ENCODE assay signal across 25 cellular contexts in genomic region chr19:20365146-20365545, GRCh38.
DNase-seq lines count a peak whose midpoint lies in the region; FAIRE-seq and TF ChIP-seq lines count a peak whose summit lies in the region.
"Had no signal": no experiment of that assay in that cellular context is flagged by ENCODE, and none has a peak within 500 bp of the region (broad histone marks: within the 10 kb centered on the region; RNA-seq: fewer than 3 reads in every experiment).

No MANE protein-coding gene starts in this region.

- H3K4ac ChIP-seq in mesenchymal stem cell (ENCODE audit: low read depth in 1 of 2, low read length in 2 of 2), result no peak overlapping the region

- H3K18ac ChIP-seq in mesenchymal stem cell (ENCODE audit: low read depth in 1 of 2, low read length in 2 of 2), result no peak overlapping the region

- DNase-seq in EL (peak; percentile 24), RPMI7951 (ENCODE audit: low read depth) (peak; percentile 9), mesenchymal stem cell (no peak), retinal pigment epithelial cell (ENCODE audit: low read depth) (peak; percentile 25), progenitor cell of endocrine pancreas (ENCODE audit: low spot score, unreplicated experiment) (no peak), GF-D8 (lab: John Stamatoyannopoulos, UW) (no peak), GM19239 (ENCODE audit: insufficient read length, low spot score) (no peak), immature natural killer cell (no peak)
- DNase-seq: CD4-positive, CD25-positive, alpha-beta regulatory T cell; DMS79 treated with DMSO at 0.1 percent for 48 hours; NCI-H1092 treated with DMSO at 0.1 percent for 48 hours; NCI-H1436 treated with DMSO at 0.1 percent for 48 hours; NCI-H1930; NCI-H2227 treated with DMSO at 0.1 percent for 48 hours; NCI-H524; NCI-H774 had no signal

- H3K79me1 ChIP-seq in mesenchymal stem cell (replicated peaks; ENCODE audit: low read length, poor library complexity, severe bottlenecking), result no peaks in the 10 kb centered on the region

- H3K14ac ChIP-seq in mesenchymal stem cell (ENCODE audit: low read length in 2 of 2), result no peak overlapping the region

- H3K27me3 ChIP-seq in mesenchymal stem cell (ENCODE audit: control insufficient read depth in 1 of 2, insufficient read depth in 1 of 2, low read length in 2 of 2), result no peaks in the 10 kb centered on the region
- H3K27me3 ChIP-seq: SJSA1 had no signal

- WGBS in mesenchymal stem cell, result 31% methylated on average over 6 of the region's 6 CpGs

- H2BK120ac ChIP-seq in mesenchymal stem cell (ENCODE audit: low read depth, low read length), result no peak overlapping the region

- no peak overlapping the region for H3K9ac ChIP-seq in mesenchymal stem cell (ENCODE audit: low read length)

- H3K36me3 ChIP-seq in mesenchymal stem cell (ENCODE audit: control insufficient read depth in 1 of 2, insufficient read depth in 2 of 2, low read depth in 1 of 2, low read length in 2 of 2), result no peaks in the 10 kb centered on the region
- H3K36me3 ChIP-seq: HAP-1, SJSA1 had no signal

- no peak overlapping the region for H3K4me2 ChIP-seq in mesenchymal stem cell (ENCODE audit: low read length, poor library complexity, severe bottlenecking)
- H3K4me2 ChIP-seq: A549, GM23338 had no signal

- no peak overlapping the region for H4K8ac ChIP-seq in mesenchymal stem cell (ENCODE audit: low read length)

- H3K23ac ChIP-seq in mesenchymal stem cell (ENCODE audit: low read length in 2 of 2), result no peak overlapping the region

- peaks cover 56% of the 10 kb centered on the region for H3K9me3 ChIP-seq in mesenchymal stem cell (ENCODE audit: control insufficient read depth, low read length)
- H3K9me3 ChIP-seq: A549, HAP-1 had no signal

- H3K36me3 Mint-ChIP-seq in progenitor cell of endocrine pancreas (ENCODE audit: insufficient read depth), result no peaks in the 10 kb centered on the region
- peaks cover 0 to 3% (median 0%) of the 10 kb centered on the region in 3 donors for H3K36me3 Mint-ChIP-seq in immature natural killer cell
- H3K36me3 Mint-ChIP-seq: CD4-positive, CD25-positive, alpha-beta regulatory T cell had no signal

- peak overlapping the region; percentile 44 for H2BK5ac ChIP-seq in mesenchymal stem cell (ENCODE audit: low read depth, low read length, poor library complexity, severe bottlenecking)

- H3K9me3 Mint-ChIP-seq in progenitor cell of endocrine pancreas (ENCODE audit: low read depth) (no peaks in the 10 kb centered on the region), immature natural killer cell (peaks cover 3 to 26% (median 17%) of the 10 kb centered on the region in 6 donors)
- H3K9me3 Mint-ChIP-seq: GM23338 had no signal

- H2BK12ac ChIP-seq in mesenchymal stem cell (ENCODE audit: low read length in 2 of 2), result no peak overlapping the region

- peaks cover 35% of the 10 kb centered on the region for H3K4me1 Mint-ChIP-seq in progenitor cell of endocrine pancreas (ENCODE audit: low read depth)
- H3K4me1 Mint-ChIP-seq in immature natural killer cell, result no peaks in the 10 kb centered on the region
- H3K4me1 Mint-ChIP-seq: B cell had no signal

- H3K27me3 Mint-ChIP-seq in progenitor cell of endocrine pancreas (no peaks in the 10 kb centered on the region), immature natural killer cell (ENCODE audit: low read depth in 3 of 3) (peaks cover 0 to 4% (median 4%) of the 10 kb centered on the region in 3 donors)
- H3K27me3 Mint-ChIP-seq: B cell; CD4-positive, CD25-positive, alpha-beta regulatory T cell had no signal

- H3K4me1 ChIP-seq in mesenchymal stem cell (ENCODE audit: control insufficient read depth, insufficient read depth, low read depth, low read length), result no peaks in the 10 kb centered on the region
- H3K4me1 ChIP-seq: A549, HAP-1, SJSA1 had no signal

- no peak overlapping the region for H2BK15ac ChIP-seq in mesenchymal stem cell (ENCODE audit: low read depth, poor library complexity, severe bottlenecking)

- H3K27ac Mint-ChIP-seq in progenitor cell of endocrine pancreas (no peak overlapping the region), immature natural killer cell (no peak overlapping the region)
- H3K27ac Mint-ChIP-seq: B cell; CD4-positive, CD25-positive, alpha-beta regulatory T cell; GM23338 had no signal

- H3K27ac ChIP-seq in mesenchymal stem cell (ENCODE audit: low read length, poor library complexity, severe bottlenecking), result no peak overlapping the region
- H3K27ac ChIP-seq: A549, SJSA1 had no signal

- H2AK5ac ChIP-seq in mesenchymal stem cell (ENCODE audit: low read length, severe bottlenecking), result no peak overlapping the region

- no peak overlapping the region for H4K91ac ChIP-seq in mesenchymal stem cell (ENCODE audit: low read length)

- no peak overlapping the region for H3K4me3 Mint-ChIP-seq in progenitor cell of endocrine pancreas (ENCODE audit: low read depth)
- H3K4me3 Mint-ChIP-seq in immature natural killer cell, result no peak overlapping the region
- H3K4me3 Mint-ChIP-seq: B cell; CD4-positive, CD25-positive, alpha-beta regulatory T cell; GM23338 had no signal

- no peak for FAIRE-seq in GM19239 (lab: Jason Lieb, UNC)
- FAIRE-seq: A549, GM12892, HepG2, K562, RCC 7860 had no signal

- H2AFZ ChIP-seq in mesenchymal stem cell (ENCODE audit: low read depth, low read length), result no peak overlapping the region
- H2AFZ ChIP-seq: GM23338 had no signal

- H3K4me3 ChIP-seq in mesenchymal stem cell (ENCODE audit: insufficient read depth in 1 of 2, low read depth in 1 of 2, low read length in 2 of 2) (no peak overlapping the region), retinal pigment epithelial cell (ENCODE audit: low read length) (no peak overlapping the region)
- H3K4me3 ChIP-seq: A549, GM23338, HAP-1, K562, SJSA1 had no signal

- no peak for TF ChIP-seq CTCF in retinal pigment epithelial cell (conservative IDR thresholded peaks at IDR 0.05; ENCODE audit: low read depth, low read length)
- no peak for TF ChIP-seq CTCF in progenitor cell of endocrine pancreas (IDR thresholded peaks at IDR 0.05; ENCODE audit: unreplicated experiment)

Comparison
In these comparisons a context has a peak if more than half of its experiments do, and no peak if none do; other contexts are left out.
1. DNase-seq: peak in EL (single experiment), RPMI7951 (single experiment) and retinal pigment epithelial cell (single experiment); none in mesenchymal stem cell (single experiment), progenitor cell of endocrine pancreas (single experiment), GF-D8 (single experiment), GM19239 (single experiment) and immature natural killer cell (0 of 3).